ENCODE assay signal across 15 cellular contexts in the genomic region with DNA sequence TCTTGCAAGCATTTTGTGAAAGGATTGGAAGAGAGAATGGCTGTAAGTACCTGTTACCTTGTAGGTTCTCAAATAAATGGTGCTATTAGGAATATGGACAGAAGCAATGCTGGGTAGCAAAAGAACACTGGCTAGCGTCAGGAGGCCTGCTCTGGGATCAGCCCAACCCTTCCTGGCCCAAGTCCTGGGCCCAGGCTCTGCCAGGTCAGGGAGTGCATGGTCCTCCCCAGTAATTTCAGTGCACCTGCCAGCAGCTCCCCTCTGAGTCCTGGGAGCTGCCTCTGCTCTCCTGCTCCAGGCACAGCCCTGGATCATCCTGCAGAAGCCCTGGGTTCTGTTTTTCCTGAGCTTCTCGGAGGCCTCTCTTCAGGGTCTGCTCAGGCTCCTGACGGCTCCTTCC.
DNase-seq lines count a peak whose midpoint lies in the region; ATAC-seq and TF ChIP-seq lines count a peak whose summit lies in the region.
"Had no signal": no experiment of that assay in that cellular context is flagged by ENCODE, and none has a peak within 500 bp of the region (broad histone marks: within the 10 kb centered on the region; RNA-seq: fewer than 3 reads in every experiment).

No MANE protein-coding gene starts in this region.

- H3K27ac ChIP-seq in right atrium auricular region, result no peak overlapping the region
- no peak overlapping the region for H3K27ac ChIP-seq in CD8-positive, alpha-beta memory T cell (ENCODE audit: low read depth, low read length)
- H3K27ac ChIP-seq: BLaER1 treated with 17β-estradiol and CSF1 and Interleukin-3, amounts not matched to agents 10 nM and 100 nM; PC-9 had no signal

- no peak for TF ChIP-seq CTCF in right atrium auricular region (IDR thresholded peaks at IDR 0.05)
- no peak for TF ChIP-seq CTCF in glutamatergic neuron (IDR thresholded peaks at IDR 0.05; ENCODE audit: partially characterized antibody, unreplicated experiment)

- H3K36me3 Mint-ChIP-seq in glutamatergic neuron (ENCODE audit: unreplicated experiment), result no peaks in the 10 kb centered on the region
- H3K36me3 Mint-ChIP-seq in CD8-positive, alpha-beta memory T cell, result no peaks in the 10 kb centered on the region

- POLR2A ChIA-PET in CD8-positive, alpha-beta memory T cell (lab: Charles Lee), result no interaction called here

- intact Hi-C loops in Right ventricle myocardium superior (cut with DNase I), result no loop called here

- H3K4me1 ChIP-seq in right atrium auricular region, result peaks cover 0 to 23% of the 10 kb centered on the region in 2 donors
- no peaks in the 10 kb centered on the region for H3K4me1 ChIP-seq in CD8-positive, alpha-beta memory T cell (ENCODE audit: insufficient read depth, low read length)

- H3K36me3 ChIP-seq in right atrium auricular region, result no peaks in the 10 kb centered on the region
- H3K36me3 ChIP-seq in CD8-positive, alpha-beta memory T cell (ENCODE audit: insufficient read depth, low read length), result no peaks in the 10 kb centered on the region
- H3K36me3 ChIP-seq: BLaER1 treated with 17β-estradiol and CSF1 and Interleukin-3, amounts not matched to agents 10 nM and 100 nM had no signal

- no peaks in the 10 kb centered on the region for H3K9me3 ChIP-seq in right atrium auricular region
- no peaks in the 10 kb centered on the region for H3K9me3 ChIP-seq in CD8-positive, alpha-beta memory T cell (ENCODE audit: low read length)
- H3K9me3 ChIP-seq: BLaER1 treated with 17β-estradiol and CSF1 and Interleukin-3, amounts not matched to agents 10 nM and 100 nM had no signal

- H3K27ac Mint-ChIP-seq in glutamatergic neuron (ENCODE audit: unreplicated experiment), result peak overlapping the region; percentile 40
- peak overlapping the region in 1 of 8 donors; percentile 21 for H3K27ac Mint-ChIP-seq in CD8-positive, alpha-beta memory T cell
- H3K27ac Mint-ChIP-seq: HFFc6 had no signal

- no peak overlapping the region for H3K4me3 Mint-ChIP-seq in glutamatergic neuron (ENCODE audit: unreplicated experiment)
- H3K4me3 Mint-ChIP-seq in CD8-positive, alpha-beta memory T cell, result no peak overlapping the region

- H3K9me3 Mint-ChIP-seq in glutamatergic neuron (ENCODE audit: unreplicated experiment), result peaks cover 6% of the 10 kb centered on the region
- H3K9me3 Mint-ChIP-seq in CD8-positive, alpha-beta memory T cell, result no peaks in the 10 kb centered on the region
- H3K9me3 Mint-ChIP-seq: HFFc6 had no signal

- peak; percentile 87 for ATAC-seq in Right ventricle myocardium superior (ENCODE audit: poor library complexity)
- no peak for ATAC-seq in GM18873 (IDR thresholded peaks at IDR 0.05; ENCODE audit: low FRiP score, unreplicated experiment)
- ATAC-seq in HG02973 (IDR thresholded peaks at IDR 0.05; ENCODE audit: unreplicated experiment), result no peak

- H3K27me3 Mint-ChIP-seq in glutamatergic neuron (ENCODE audit: unreplicated experiment), result peaks cover 7% of the 10 kb centered on the region
- peaks cover 3 to 4% of the 10 kb centered on the region in 2 donors for H3K27me3 Mint-ChIP-seq in CD8-positive, alpha-beta memory T cell

- no peaks in the 10 kb centered on the region for H3K27me3 ChIP-seq in right atrium auricular region
- no peaks in the 10 kb centered on the region for H3K27me3 ChIP-seq in CD8-positive, alpha-beta memory T cell (ENCODE audit: insufficient read depth, low read length, poor library complexity, severe bottlenecking)
- H3K27me3 ChIP-seq: BLaER1 treated with 17β-estradiol and CSF1 and Interleukin-3, amounts not matched to agents 10 nM and 100 nM had no signal

- peaks cover 10% of the 10 kb centered on the region for H3K4me1 Mint-ChIP-seq in glutamatergic neuron (ENCODE audit: low read depth, unreplicated experiment)
- H3K4me1 Mint-ChIP-seq in CD8-positive, alpha-beta memory T cell, result no peaks in the 10 kb centered on the region

- peak; percentile 54 for DNase-seq in Right ventricle myocardium superior
- no peak for DNase-seq in right atrium auricular region (ENCODE audit: low spot score)
- DNase-seq in glutamatergic neuron, result no peak
- DNase-seq in medulla oblongata (ENCODE audit: extremely low spot score), result peak; percentile 12
- DNase-seq in CD8-positive, alpha-beta memory T cell, result no peak
- DNase-seq in T-helper 1 cell, result no peak
- DNase-seq: EL, HFFc6, NCI-H1048, NCI-H226 had no signal

- CTCF ChIA-PET in CD8-positive, alpha-beta memory T cell (lab: Charles Lee), result interaction anchor here (0.9 kb wide), 1 partner anchor 10 kb away, joined by 3 read pairs; no protein-coding TSS in a partner anchor

- no peak overlapping the region for H3K4me3 ChIP-seq in right atrium auricular region
- H3K4me3 ChIP-seq in CD8-positive, alpha-beta memory T cell (ENCODE audit: low read length), result no peak overlapping the region
- H3K4me3 ChIP-seq: BLaER1 treated with 17β-estradiol and CSF1 and Interleukin-3, amounts not matched to agents 10 nM and 100 nM; K562; PC-9 had no signal

Comparison
In these comparisons a context has a peak if more than half of its experiments do, and no peak if none do; other contexts are left out.
1. DNase-seq: peak in Right ventricle myocardium superior (single experiment) and medulla oblongata (single experiment); none in right atrium auricular region (single experiment), glutamatergic neuron (single experiment), CD8-positive, alpha-beta memory T cell (0 of 5) and T-helper 1 cell (0 of 5).